8 cellular contexts compared by ENCODE assay signal in genomic region chr20:41329435-41330342, GRCh38.
A peak's percentile ranks its signal among the peaks of the same experiment; 100 is the strongest.
DNase-seq lines count a peak whose midpoint lies in the region; ATAC-seq and FAIRE-seq lines count a peak whose summit lies in the region.

No MANE protein-coding gene starts in this region.

- peak; percentile 97 for FAIRE-seq in G401.6 (lab: Jason Lieb, UNC)

- DNase-seq in SW480 (ENCODE audit: low spot score) (peak; percentile 92), amniotic stem cell (lab: John Stamatoyannopoulos, UW) (peak; percentile 97), islet precursor cell (peak; percentile 95), middle frontal gyrus (ENCODE audit: extremely low spot score, low spot score) (no peak), DMS53 treated with DMSO at 0.1 percent for 48 hours (lab: John Stamatoyannopoulos, UW; ENCODE audit: unreplicated experiment) (no peak)
- DNase-seq in stimulated activated CD4-positive, alpha-beta T cell treated with anti-CD3 and anti-CD28 coated beads, Interleukin-15, amount 100 ng/mL, for 48 hours (ENCODE audit: low read depth in 2 of 2) = peak; percentile 45 to 57

- ATAC-seq in HG02938 (IDR thresholded peaks at IDR 0.05; ENCODE audit: unreplicated experiment) = peak; percentile 54

Comparison
In these comparisons a context has a peak if more than half of its experiments do, and no peak if none do; other contexts are left out.
1. DNase-seq: peak in SW480 (single experiment), amniotic stem cell (single experiment), islet precursor cell (single experiment) and stimulated activated CD4-positive, alpha-beta T cell treated with anti-CD3 and anti-CD28 coated beads, Interleukin-15, amount 100 ng/mL, for 48 hours (2 of 2); none in middle frontal gyrus (single experiment) and DMS53 treated with DMSO at 0.1 percent for 48 hours (single experiment).